ENCODE assay signal across 8 cellular contexts in the genomic region with DNA sequence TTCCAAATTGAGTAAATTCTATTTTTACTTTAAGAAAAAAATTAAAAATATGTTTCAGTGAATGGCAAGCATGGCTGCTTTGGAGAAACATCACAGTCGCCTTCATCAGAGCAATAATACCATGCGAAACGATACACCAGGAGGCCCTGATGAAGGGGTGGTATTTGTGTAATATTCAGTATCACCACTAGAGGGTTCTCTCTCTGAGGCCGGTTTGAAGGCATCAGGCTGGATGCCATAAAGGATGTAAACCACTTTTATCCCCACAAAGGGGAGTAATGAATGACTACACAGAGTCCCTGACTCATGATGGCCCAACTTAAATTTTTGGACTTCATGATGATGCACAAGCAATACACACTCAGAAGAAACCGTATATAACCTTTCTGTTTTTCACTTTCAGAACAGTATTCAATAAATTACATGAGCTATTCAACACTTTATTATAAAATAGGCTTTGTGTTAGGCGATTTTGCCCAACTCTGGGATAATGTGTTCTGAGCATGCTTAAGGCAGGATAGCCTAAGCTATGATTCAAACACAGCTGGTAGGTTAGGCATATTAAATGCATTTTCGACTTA.
A peak's percentile ranks its signal among the peaks of the same experiment; 100 is the strongest.
DNase-seq lines count a peak whose midpoint lies in the region; ATAC-seq and TF ChIP-seq lines count a peak whose summit lies in the region.

No MANE protein-coding gene starts in this region.

- H3K9me3 ChIP-seq in HAP-1 (no peaks in the 10 kb centered on the region), neural cell (ENCODE audit: low read length) (no peaks in the 10 kb centered on the region)

- DNase-seq in Right ventricle myocardium inferior (ENCODE audit: missing footprints) (no peak), cardiac septum (ENCODE audit: low spot score) (no peak), HAP-1 (ENCODE audit: low spot score in 2 of 2) (peak; percentile 31 to 49), LoVo (ENCODE audit: low spot score) (peak; percentile 68), RPMI8226 (peak; percentile 63)
- DNase-seq in stimulated activated naive CD4-positive, alpha-beta T cell treated with Interleukin-2 at 50 U/mL for 16 hours (lab: John Stamatoyannopoulos, UW): no peak

- TF ChIP-seq CTCF in neural cell (IDR thresholded peaks at IDR 0.05; ENCODE audit: poor library complexity, severe bottlenecking): peak; percentile 55

- no peak overlapping the region for H2AFZ ChIP-seq in neural cell (ENCODE audit: low read depth, low read length)

- in situ Hi-C loops in HAP-1 (cut with MboI; ENCODE audit: low sequenced_read_pairs): no loop called here

- H3K27me3 ChIP-seq in HAP-1 (ENCODE audit: low read depth): no peaks in the 10 kb centered on the region
- H3K27me3 ChIP-seq in neural cell (ENCODE audit: insufficient read depth, low read depth, low read length): no peaks in the 10 kb centered on the region

- no peaks in the 10 kb centered on the region for H3F3A ChIP-seq in neural cell (ENCODE audit: insufficient read depth, low read length, poor library complexity, severe bottlenecking)

- TF ChIP-seq EP300 in neural cell (conservative IDR thresholded peaks at IDR 0.05; ENCODE audit: poor library complexity, severe bottlenecking): no peak

- H3K9me2 ChIP-seq in neural cell (ENCODE audit: insufficient read depth, low read length): no peaks in the 10 kb centered on the region

- H3K9ac ChIP-seq in neural cell (ENCODE audit: low read length): no peak overlapping the region

- ATAC-seq in Right ventricle myocardium inferior (peak; percentile 58), esophagus mucosa (peak; percentile 79)

- peak; percentile 47 for TF ChIP-seq RAD21 in neural cell (conservative IDR thresholded peaks at IDR 0.05)

- no peaks in the 10 kb centered on the region for H4K20me1 ChIP-seq in neural cell (ENCODE audit: insufficient read depth)

- no peak overlapping the region for H3K27ac ChIP-seq in neural cell (ENCODE audit: low read length)

- intact Hi-C loops in Right ventricle myocardium inferior (cut with DNase I) (no loop called here), cardiac septum (cut with DNase I) (loop anchor here (10.0 kb wide), 1 partner anchor 262 kb away; no protein-coding TSS in a partner anchor)

- no peak overlapping the region for H3K4me2 ChIP-seq in neural cell (ENCODE audit: low read length)

- no peaks in the 10 kb centered on the region for H3K79me2 ChIP-seq in neural cell (replicated peaks; ENCODE audit: insufficient read depth, low read length)

- H3K36me3 ChIP-seq in HAP-1 (replicated peaks) (no peaks in the 10 kb centered on the region), neural cell (ENCODE audit: insufficient read depth, low read length) (no peaks in the 10 kb centered on the region)

- H3K4me3 ChIP-seq in HAP-1: no peak overlapping the region
- H3K4me3 ChIP-seq in neural cell (ENCODE audit: low read length): no peak overlapping the region

- no peaks in the 10 kb centered on the region for H3K4me1 ChIP-seq in HAP-1

TF ChIP-seq in neural cell, 6 proteins besides CTCF, POLR2A, EP300 and RAD21:
- TF ChIP-seq SMC3 (conservative IDR thresholded peaks at IDR 0.05; ENCODE audit: poor library complexity) (peak; percentile 51), TAF1 (IDR thresholded peaks at IDR 0.05; ENCODE audit: low read depth) (no peak)

Comparison
In these comparisons a context has a peak if more than half of its experiments do, and no peak if none do; other contexts are left out.
1. DNase-seq: peak in HAP-1 (2 of 2), LoVo (single experiment) and RPMI8226 (single experiment); none in Right ventricle myocardium inferior (single experiment), cardiac septum (single experiment) and stimulated activated naive CD4-positive, alpha-beta T cell treated with Interleukin-2 at 50 U/mL for 16 hours (single experiment).